ENCODE assay signal across 1 cellular context in genomic region chr20:1863296-1863695, GRCh38.
TF ChIP-seq lines count a peak whose summit lies in the region.

No MANE protein-coding gene starts in this region.

TF ChIP-seq in H1, 55 proteins besides CTCF, POLR2A, EP300 and RAD21:
- TF ChIP-seq ATF3 (IDR thresholded peaks at IDR 0.05; ENCODE audit: insufficient read depth, low read depth, low read length) = no peak
- TF ChIP-seq SIX5 (IDR thresholded peaks at IDR 0.05; ENCODE audit: low read depth, low read length) = no peak
- TF ChIP-seq MAFK (IDR thresholded peaks at IDR 0.05; ENCODE audit: low read depth, low read length) = no peak
- TF ChIP-seq EGR1 (IDR thresholded peaks at IDR 0.05; ENCODE audit: borderline replicate concordance, low read depth, low read length) = no peak
- TF ChIP-seq SP4 (IDR thresholded peaks at IDR 0.05; ENCODE audit: low read length) = no peak
- no peak for TF ChIP-seq TAF7 (optimal IDR thresholded peaks at IDR 0.05; ENCODE audit: borderline replicate concordance, low read depth, low read length)
- TF ChIP-seq KDM4A (IDR thresholded peaks at IDR 0.05; ENCODE audit: low read depth, low read length, severe bottlenecking) = no peak
- no peak for TF ChIP-seq TEAD4 (IDR thresholded peaks at IDR 0.05; ENCODE audit: low read depth, low read length)
- no peak for TF ChIP-seq SUZ12 (IDR thresholded peaks at IDR 0.05; ENCODE audit: low read length)
- no peak for TF ChIP-seq BRCA1 (IDR thresholded peaks at IDR 0.05; ENCODE audit: low read depth, low read length)
- no peak for TF ChIP-seq ASH2L (IDR thresholded peaks at IDR 0.05; ENCODE audit: low read length)
- TF ChIP-seq CBX5 (IDR thresholded peaks at IDR 0.05; ENCODE audit: low read depth, low read length) = no peak
- no peak for TF ChIP-seq SIRT6 (IDR thresholded peaks at IDR 0.05; ENCODE audit: low read length)
- TF ChIP-seq SP2 (IDR thresholded peaks at IDR 0.05; ENCODE audit: low read length) = no peak
- no peak for TF ChIP-seq SRF (IDR thresholded peaks at IDR 0.05; ENCODE audit: low read depth, low read length)
- no peak for TF ChIP-seq JUND (IDR thresholded peaks at IDR 0.05; ENCODE audit: low read length)
- TF ChIP-seq KDM1A (IDR thresholded peaks at IDR 0.05; ENCODE audit: borderline replicate concordance, low read length) = no peak
- no peak for TF ChIP-seq HDAC2 (IDR thresholded peaks at IDR 0.05; ENCODE audit: borderline replicate concordance in 1 of 2, low read depth in 2 of 2, low read length in 2 of 2)
TF ChIP-seq in H1: peak in this region for 0.
